9 cellular contexts compared by ENCODE assay signal in genomic region chr13:112740502-112741131, GRCh38. TPM values are rescaled to one million over a fixed set of nuclear protein-coding genes. Genes with fewer than 3 reads are reported as not detected.
A peak's percentile ranks its signal among the peaks of the same experiment; 100 is the strongest.
DNase-seq lines count a peak whose midpoint lies in the region; ATAC-seq and TF ChIP-seq lines count a peak whose summit lies in the region.
"Had no signal": no experiment of that assay in that cellular context is flagged by ENCODE, and none has a peak within 500 bp of the region (broad histone marks: within the 10 kb centered on the region; RNA-seq: fewer than 3 reads in every experiment).

No MANE protein-coding gene starts in this region.

- H3K4me3 Mint-ChIP-seq in endothelial cell (ENCODE audit: unreplicated experiment), result no peak overlapping the region
- H3K4me3 Mint-ChIP-seq in activated T-cell treated with anti-CD3 and anti-CD28 coated beads, Interleukin-2, amount 50 U/mL, for 72 hours, result peak overlapping the region in 1 of 2 donors; percentile 11

- H3K23ac ChIP-seq in mesendoderm (ENCODE audit: low read length), result no peak overlapping the region

- no peak overlapping the region for H2AK5ac ChIP-seq in mesendoderm (ENCODE audit: low read length)

- H2BK15ac ChIP-seq in mesendoderm (replicated peaks; ENCODE audit: low read depth), result no peak overlapping the region

- H3K36me3 ChIP-seq in mesendoderm (ENCODE audit: control insufficient read depth, insufficient read depth, low read length), result no peaks in the 10 kb centered on the region

- no peak overlapping the region for H4K8ac ChIP-seq in mesendoderm (ENCODE audit: low read depth, low read length)

- no peak overlapping the region for H2BK5ac ChIP-seq in mesendoderm (ENCODE audit: low read length)

- no peak overlapping the region for H3K56ac ChIP-seq in mesendoderm (ENCODE audit: low read length)

- peaks cover 36% of the 10 kb centered on the region for H3K79me1 ChIP-seq in mesendoderm (ENCODE audit: low read length)

- peaks cover 66% of the 10 kb centered on the region for H3K4me1 Mint-ChIP-seq in endothelial cell (ENCODE audit: unreplicated experiment)
- peaks cover 17% of the 10 kb centered on the region for H3K4me1 Mint-ChIP-seq in activated T-cell treated with anti-CD3 and anti-CD28 coated beads, Interleukin-2, amount 50 U/mL, for 72 hours (ENCODE audit: low read depth)

- no peak overlapping the region for H3K4me2 ChIP-seq in mesendoderm (ENCODE audit: low read length)

- peaks cover 12% of the 10 kb centered on the region for H3K79me2 ChIP-seq in mesendoderm (ENCODE audit: control insufficient read depth, insufficient read depth, low read length)

- TF ChIP-seq CTCF in endothelial cell (IDR thresholded peaks at IDR 0.05; ENCODE audit: unreplicated experiment), result no peak

- peaks cover 17% of the 10 kb centered on the region for H3K27me3 Mint-ChIP-seq in endothelial cell (ENCODE audit: unreplicated experiment)
- no peaks in the 10 kb centered on the region for H3K27me3 Mint-ChIP-seq in activated T-cell treated with anti-CD3 and anti-CD28 coated beads, Interleukin-2, amount 50 U/mL, for 72 hours (ENCODE audit: low read depth)

- no peak overlapping the region for H2BK120ac ChIP-seq in mesendoderm (ENCODE audit: low read depth, low read length)

- no peak overlapping the region for H3K4me3 ChIP-seq in mesendoderm (ENCODE audit: low read length)

- no peak for ATAC-seq in activated T-cell treated with anti-CD3 and anti-CD28 coated beads, Interleukin-2, amount 50 U/mL, for 72 hours (replicated peaks in 1 of 2)

- H3K27ac ChIP-seq in mesendoderm (ENCODE audit: low read depth, low read length), result no peak overlapping the region

- H4K5ac ChIP-seq in mesendoderm (ENCODE audit: low read length), result no peak overlapping the region

- peaks cover 13% of the 10 kb centered on the region for H3K36me3 Mint-ChIP-seq in endothelial cell (ENCODE audit: low read depth, unreplicated experiment)
- no peaks in the 10 kb centered on the region for H3K36me3 Mint-ChIP-seq in activated T-cell treated with anti-CD3 and anti-CD28 coated beads, Interleukin-2, amount 50 U/mL, for 72 hours (ENCODE audit: insufficient read depth in 2 of 2)

- no peaks in the 10 kb centered on the region for H3K4me1 ChIP-seq in mesendoderm (ENCODE audit: control insufficient read depth, low read depth, low read length)

- no peaks in the 10 kb centered on the region for H3K27me3 ChIP-seq in mesendoderm (ENCODE audit: insufficient read depth, low read length, poor library complexity)

- DNase-seq in NCI-H460 (ENCODE audit: extremely low read depth, low read depth), result peak; percentile 38
- no peak for DNase-seq in endothelial cell (ENCODE audit: low spot score)
- no peak for DNase-seq in mesendoderm
- peak; percentile 69 for DNase-seq in ureter (ENCODE audit: low spot score)
- DNase-seq in amygdala (lab: John Stamatoyannopoulos, UW), result no peak
- DNase-seq in activated T-cell treated with anti-CD3 and anti-CD28 coated beads, Interleukin-2, amount 50 U/mL, for 72 hours, result no peak
- no peak for DNase-seq in UCSD-AML1 (lab: John Stamatoyannopoulos, UW; ENCODE audit: unreplicated experiment)
- DNase-seq: NCI-H510A treated with DMSO at 0.1 percent for 48 hours; stimulated activated CD4-positive, alpha-beta T cell treated with anti-CD3 and anti-CD28 coated beads, Interleukin-12 subunit alpha, Interleukin-12 subunit beta, amount 100 ng/mL, for 4 hours had no signal

- no peak overlapping the region for H3K18ac ChIP-seq in mesendoderm (ENCODE audit: low read length)

- H3K27ac Mint-ChIP-seq in endothelial cell (ENCODE audit: unreplicated experiment), result peak overlapping the region; percentile 82
- H3K27ac Mint-ChIP-seq in activated T-cell treated with anti-CD3 and anti-CD28 coated beads, Interleukin-2, amount 50 U/mL, for 72 hours, result no peak overlapping the region

- no CpG with 5 or more reads among the region's 19 CpGs for WGBS in mesendoderm (ENCODE audit: extremely low coverage, insufficient coverage, low lambda C conversion rate)

- H3K9me3 Mint-ChIP-seq in endothelial cell (ENCODE audit: unreplicated experiment), result no peaks in the 10 kb centered on the region
- no peaks in the 10 kb centered on the region for H3K9me3 Mint-ChIP-seq in activated T-cell treated with anti-CD3 and anti-CD28 coated beads, Interleukin-2, amount 50 U/mL, for 72 hours

- H3K4ac ChIP-seq in mesendoderm (ENCODE audit: low read depth, low read length), result peak overlapping the region; percentile 5

- H3K9ac ChIP-seq in mesendoderm (ENCODE audit: low read length), result no peak overlapping the region

RNA-seq across cellular contexts. Expression of gene ATP11A, which starts 50.8 kb away (rescaled TPM):
- total RNA-seq in NCI-H460 (2014; rRNA removed; shearing (Covaris generic)), result 5.9 and 6.5 TPM in 2 replicates
- polyA plus RNA-seq in NCI-H460 (2014; cell fraction: nucleus; rRNA removed), result 5.1 and 8.8 TPM in 2 replicates
- total RNA-seq in endothelial cell (ENCODE audit: unreplicated experiment) (211 TPM), ureter (37.0 TPM)
- polyA plus RNA-seq in mesendoderm (2013, experiment 1 of 2), result 12.6 TPM
- 12.0 TPM for polyA plus RNA-seq in mesendoderm (2013, experiment 2 of 2)
- total RNA-seq in activated T-cell treated with anti-CD3 and anti-CD28 coated beads, Interleukin-2, amount 50 U/mL, for 72 hours, result 10 to 100 TPM; 33.8 to 41.0 TPM

Comparison
In these comparisons a context has a peak if more than half of its experiments do, and no peak if none do; other contexts are left out.
1. DNase-seq: peak in NCI-H460 (single experiment) and ureter (single experiment); none in endothelial cell (single experiment), mesendoderm (single experiment), amygdala (0 of 56), activated T-cell treated with anti-CD3 and anti-CD28 coated beads, Interleukin-2, amount 50 U/mL, for 72 hours (0 of 2) and UCSD-AML1 (single experiment).